8 cellular contexts compared by ENCODE assay signal in the genomic region with DNA sequence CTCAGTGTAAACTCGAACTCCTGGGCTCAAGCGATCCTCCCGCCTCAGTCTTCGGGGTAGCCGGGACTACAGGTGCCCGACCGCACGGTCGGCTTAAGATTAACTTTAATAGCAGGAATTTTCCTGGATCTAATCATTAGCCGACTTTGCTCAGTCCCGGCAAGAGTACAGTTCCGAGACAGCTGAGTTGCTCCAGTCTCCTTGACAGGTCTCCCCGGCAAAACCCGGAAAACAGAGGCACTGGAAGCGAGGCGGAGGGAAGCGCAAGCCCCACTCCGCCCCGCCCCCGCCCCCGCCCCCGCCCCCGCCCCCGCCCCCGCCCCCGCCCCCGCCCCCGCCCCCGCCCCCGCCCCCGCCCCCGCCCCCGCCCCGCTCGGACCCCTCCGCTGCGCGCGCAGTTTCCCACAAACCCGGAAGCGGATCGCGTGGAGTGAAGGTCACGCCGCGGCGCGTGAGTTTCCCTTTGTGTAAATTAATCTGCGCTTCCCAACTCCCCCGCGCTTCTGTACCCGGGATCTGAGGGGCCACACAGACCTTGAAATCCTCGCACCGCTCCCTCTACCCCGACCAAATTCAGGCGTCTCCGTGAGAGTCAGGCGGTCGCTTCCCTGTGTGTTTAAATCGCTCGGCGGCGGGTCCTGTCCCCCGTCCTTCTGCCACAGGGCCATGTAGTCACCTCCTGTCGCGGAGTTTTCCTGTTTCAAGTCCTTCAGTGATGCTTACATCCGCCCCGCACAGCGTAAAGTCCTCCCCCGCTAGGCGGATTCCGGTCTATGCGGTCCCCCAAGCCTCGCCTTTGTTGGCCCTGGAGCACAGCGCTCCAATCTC. TPM values are rescaled to one million over a fixed set of nuclear protein-coding genes. Genes with fewer than 3 reads are reported as not detected.
A peak's percentile ranks its signal among the peaks of the same experiment; 100 is the strongest.
DNase-seq lines count a peak whose midpoint lies in the region; ATAC-seq and TF ChIP-seq lines count a peak whose summit lies in the region.

A gene (plus strand): TSS at position 397 of the 828 bp plus-strand sequence. CDS start 3,244 bp downstream, outside the sequence.

- H4K20me1 ChIP-seq in SU-DHL-6 (ENCODE audit: low read depth, low read length) = 0 out of 2 replicates have a peak, but pooled peaks cover 2% of the 10 kb centered on the region

- TF ChIP-seq CTCF in SU-DHL-6 (IDR thresholded peaks at IDR 0.05; ENCODE audit: insufficient read depth, low read length, poor library complexity, severe bottlenecking) = no peak
- peak; percentile 22 for TF ChIP-seq CTCF in osteocyte (IDR thresholded peaks at IDR 0.05)
- no peak for TF ChIP-seq CTCF in testis (IDR thresholded peaks at IDR 0.05)

- H3K9me2 ChIP-seq in SU-DHL-6 (replicated peaks; ENCODE audit: insufficient read depth, low read length) = no peaks in the 10 kb centered on the region

- H3K4me3 Mint-ChIP-seq in activated naive CD8-positive, alpha-beta T cell treated with anti-CD3 and anti-CD28 coated beads, Interleukin-2, amount 10 ng/mL, durations not matched to agents 7 days and 5 days = peak within 1 kb of the TSS; percentile 88
- H3K4me3 Mint-ChIP-seq in osteocyte (ENCODE audit: unreplicated experiment) = peak within 1 kb of the TSS; percentile 94

- H3K36me3 Mint-ChIP-seq in activated naive CD8-positive, alpha-beta T cell treated with anti-CD3 and anti-CD28 coated beads, Interleukin-2, amount 10 ng/mL, durations not matched to agents 7 days and 5 days = peaks cover 68% of the 10 kb centered on the region
- H3K36me3 Mint-ChIP-seq in osteocyte (ENCODE audit: unreplicated experiment) = peaks cover 35% of the 10 kb centered on the region

- intact Hi-C loops in Right ventricle myocardium inferior (cut with DNase I) = loop anchor here (1.0 to 5.0 kb wide), 3 partner anchors 28 to 305 kb away; a partner anchor contains a TSS
- intact Hi-C loops in testis (cut with DNase I; ENCODE audit: low total_unique reads) = no loop called here

- DNase-seq in COLO668 (lab: John Stamatoyannopoulos, UW; ENCODE audit: unreplicated experiment) (peak; percentile 90), NCI-H1105 (lab: John Stamatoyannopoulos, UW) (peak; percentile 87), Right ventricle myocardium inferior (ENCODE audit: missing footprints) (peak; percentile 96), osteocyte (ENCODE audit: extremely low spot score, unreplicated experiment) (peak; percentile 92), testis (peak; percentile 87)
- peak; percentile 87 for DNase-seq in activated naive CD8-positive, alpha-beta T cell treated with anti-CD3 and anti-CD28 coated beads, Interleukin-2, amount 10 ng/mL, durations not matched to agents 7 days and 5 days

- peaks cover 15% of the 10 kb centered on the region for H3K4me1 Mint-ChIP-seq in activated naive CD8-positive, alpha-beta T cell treated with anti-CD3 and anti-CD28 coated beads, Interleukin-2, amount 10 ng/mL, durations not matched to agents 7 days and 5 days
- H3K4me1 Mint-ChIP-seq in osteocyte (ENCODE audit: unreplicated experiment) = peaks cover 19% of the 10 kb centered on the region

- peaks cover 20% of the 10 kb centered on the region; the same call in 1 of the 2 replicates for H3K9me3 ChIP-seq in SU-DHL-6 (ENCODE audit: insufficient read depth, low read length)
- no peaks in the 10 kb centered on the region for H3K9me3 ChIP-seq in testis

- H3K79me2 ChIP-seq in SU-DHL-6 (ENCODE audit: insufficient read depth, low read length) = peaks cover 32% of the 10 kb centered on the region

- H3K27me3 ChIP-seq in SU-DHL-6 (ENCODE audit: low read length) (no peaks in the 10 kb centered on the region), testis (no peaks in the 10 kb centered on the region)

- peaks cover 10% of the 10 kb centered on the region for H3K4me1 ChIP-seq in testis

- peak within 1 kb of the TSS; percentile 90 for H2AFZ ChIP-seq in SU-DHL-6 (ENCODE audit: low read depth, low read length, severe bottlenecking)

- peak within 1 kb of the TSS; percentile 74 for H3K27ac ChIP-seq in SU-DHL-6 (ENCODE audit: low read depth, low read length)
- peak within 1 kb of the TSS; percentile 70 to 85 for H3K27ac ChIP-seq in testis

- H3K9me3 Mint-ChIP-seq in activated naive CD8-positive, alpha-beta T cell treated with anti-CD3 and anti-CD28 coated beads, Interleukin-2, amount 10 ng/mL, durations not matched to agents 7 days and 5 days = peaks cover 42% of the 10 kb centered on the region
- peaks cover 13% of the 10 kb centered on the region for H3K9me3 Mint-ChIP-seq in osteocyte (ENCODE audit: unreplicated experiment)

- peak within 1 kb of the TSS; percentile 96 for H3K27ac Mint-ChIP-seq in activated naive CD8-positive, alpha-beta T cell treated with anti-CD3 and anti-CD28 coated beads, Interleukin-2, amount 10 ng/mL, durations not matched to agents 7 days and 5 days
- peak within 1 kb of the TSS; percentile 97 for H3K27ac Mint-ChIP-seq in osteocyte (ENCODE audit: unreplicated experiment)

- WGBS in testis, 2 donors = 1% methylated on average over 46 to 58 of the region's 75 CpGs

- H3F3A ChIP-seq in SU-DHL-6 (ENCODE audit: insufficient read depth) = no peaks in the 10 kb centered on the region

- no peaks in the 10 kb centered on the region for H3K27me3 Mint-ChIP-seq in activated naive CD8-positive, alpha-beta T cell treated with anti-CD3 and anti-CD28 coated beads, Interleukin-2, amount 10 ng/mL, durations not matched to agents 7 days and 5 days
- H3K27me3 Mint-ChIP-seq in osteocyte (ENCODE audit: unreplicated experiment) = no peaks in the 10 kb centered on the region

- peak; percentile 56 for ATAC-seq in GM21723 (IDR thresholded peaks at IDR 0.05; ENCODE audit: unreplicated experiment)
- ATAC-seq in activated naive CD8-positive, alpha-beta T cell treated with anti-CD3 and anti-CD28 coated beads, Interleukin-2, amount 10 ng/mL, durations not matched to agents 7 days and 5 days (ENCODE audit: low read depth) = peak; percentile 95
- peak; percentile 88 for ATAC-seq in Right ventricle myocardium inferior

- POLR2A ChIA-PET in activated naive CD8-positive, alpha-beta T cell treated with anti-CD3 and anti-CD28 coated beads, Interleukin-2, amount 10 ng/mL, durations not matched to agents 7 days and 5 days (lab: Charles Lee) = interaction anchor here (0.6 to 1.3 kb wide), 2 partner anchors 18 to 108 kb away, joined by 3 to 7 read pairs; a partner anchor contains a TSS

- peaks cover 30% of the 10 kb centered on the region for H3K36me3 ChIP-seq in SU-DHL-6 (ENCODE audit: low read length)
- no peaks in the 10 kb centered on the region for H3K36me3 ChIP-seq in testis (ENCODE audit: low read depth, missing control alignments)

- peak within 1 kb of the TSS; percentile 98 for H3K9ac ChIP-seq in SU-DHL-6 (ENCODE audit: low read length)

- peak within 1 kb of the TSS; percentile 98 for H3K4me2 ChIP-seq in SU-DHL-6 (ENCODE audit: low read depth, low read length, poor library complexity, severe bottlenecking)

- H3K4me3 ChIP-seq in SU-DHL-6 (ENCODE audit: insufficient read depth, low read length, poor library complexity, severe bottlenecking) (peak within 1 kb of the TSS; percentile 98), testis (peak within 1 kb of the TSS; percentile 65 to 84)

- TF ChIP-seq POLR2A in testis (IDR thresholded peaks at IDR 0.05) = no peak

RNA-seq across cellular contexts. Expression of the gene that starts here (rescaled TPM):
- 10 to 100 TPM; 19.5 to 21.5 TPM for total RNA-seq in activated naive CD8-positive, alpha-beta T cell treated with anti-CD3 and anti-CD28 coated beads, Interleukin-2, amount 10 ng/mL, durations not matched to agents 7 days and 5 days
- total RNA-seq in Right ventricle myocardium inferior (18.5 TPM), osteocyte (13.5 TPM in 2 replicates), testis (1 to 10 TPM; 4.3 to 4.6 TPM)
- 3.3 TPM for polyA plus RNA-seq in testis (ENCODE audit: insufficient read depth, low read depth, low replicate concordance)

Comparison
In these comparisons a context has a peak if more than half of its experiments do, and no peak if none do; other contexts are left out.
1. Peak in every context shown above with its lines: DNase-seq, ATAC-seq, H3K4me3 ChIP-seq and H3K27ac ChIP-seq.